Comparison of ENCODE assay signal across 17 cellular contexts in the genomic region with DNA sequence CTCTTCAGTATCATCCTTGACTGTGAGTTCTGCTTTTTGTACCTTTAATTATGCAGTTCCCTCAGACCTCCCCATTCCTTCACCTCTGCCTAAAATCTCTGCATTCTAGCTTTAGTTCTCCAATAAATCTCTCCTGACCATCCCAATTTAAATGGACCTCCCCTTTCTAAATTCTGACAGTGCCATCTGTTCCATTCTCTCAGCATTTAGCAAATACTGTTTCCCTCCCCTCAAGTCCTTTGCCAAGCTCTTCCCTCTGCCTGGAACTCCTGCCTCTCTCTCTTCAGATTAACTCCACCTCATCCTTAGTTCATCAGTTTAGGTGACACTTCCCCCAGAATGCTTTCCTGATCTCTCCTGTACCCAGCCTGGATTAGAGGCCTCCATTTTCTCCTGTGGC.
DNase-seq lines count a peak whose midpoint lies in the region; ATAC-seq and TF ChIP-seq lines count a peak whose summit lies in the region.
"Had no signal": no experiment of that assay in that cellular context is flagged by ENCODE, and none has a peak within 500 bp of the region (broad histone marks: within the 10 kb centered on the region; RNA-seq: fewer than 3 reads in every experiment).

No MANE protein-coding gene starts in this region.

- H3K9me3 Mint-ChIP-seq in activated naive CD8-positive, alpha-beta T cell treated with anti-CD3 and anti-CD28 coated beads, Interleukin-2, amount 50 U/mL, for 24 hours: no peaks in the 10 kb centered on the region

- H3K9me3 ChIP-seq in parathyroid adenoma (ENCODE audit: control insufficient read depth, low read length): no peaks in the 10 kb centered on the region
- H3K9me3 ChIP-seq: MG63, SJSA1 had no signal

- H3K27me3 Mint-ChIP-seq in activated naive CD8-positive, alpha-beta T cell treated with anti-CD3 and anti-CD28 coated beads, Interleukin-2, amount 50 U/mL, for 24 hours: peaks cover 2% of the 10 kb centered on the region

- H3K4me3 Mint-ChIP-seq in activated naive CD8-positive, alpha-beta T cell treated with anti-CD3 and anti-CD28 coated beads, Interleukin-2, amount 50 U/mL, for 24 hours: no peak overlapping the region
- H3K4me3 Mint-ChIP-seq: CD14-positive monocyte had no signal

- no peaks in the 10 kb centered on the region for H3K36me3 Mint-ChIP-seq in activated naive CD8-positive, alpha-beta T cell treated with anti-CD3 and anti-CD28 coated beads, Interleukin-2, amount 50 U/mL, for 24 hours (ENCODE audit: low read depth)
- H3K36me3 Mint-ChIP-seq: CD14-positive monocyte had no signal

- H3K27ac ChIP-seq in parathyroid adenoma: peak overlapping the region; percentile 37
- H3K27ac ChIP-seq: SJSA1 had no signal

- no peak overlapping the region for H3K9ac ChIP-seq in parathyroid adenoma

- TF ChIP-seq CTCF in parathyroid adenoma (IDR thresholded peaks at IDR 0.05): no peak

- H3K4me1 Mint-ChIP-seq in activated naive CD8-positive, alpha-beta T cell treated with anti-CD3 and anti-CD28 coated beads, Interleukin-2, amount 50 U/mL, for 24 hours: no peaks in the 10 kb centered on the region

- H3K4me3 ChIP-seq in parathyroid adenoma (ENCODE audit: low read depth, low read length): no peak overlapping the region
- H3K4me3 ChIP-seq: MG63, SJSA1 had no signal

- H3K79me2 ChIP-seq in parathyroid adenoma: no peaks in the 10 kb centered on the region

- peak overlapping the region; percentile 38 for H2AFZ ChIP-seq in parathyroid adenoma

- ATAC-seq in GM18519 (IDR thresholded peaks at IDR 0.05; ENCODE audit: low FRiP score, unreplicated experiment) (no peak), GM21737 (IDR thresholded peaks at IDR 0.05; ENCODE audit: unreplicated experiment) (no peak)
- no peak for ATAC-seq in activated naive CD8-positive, alpha-beta T cell treated with anti-CD3 and anti-CD28 coated beads, Interleukin-2, amount 50 U/mL, for 24 hours
- ATAC-seq: Right ventricle myocardium inferior had no signal

- peak; percentile 36 for DNase-seq in NCI-H2171 treated with DMSO at 0.1 percent for 48 hours (lab: John Stamatoyannopoulos, UW)
- no peak for DNase-seq in NCI-H2171 (lab: John Stamatoyannopoulos, UW)
- DNase-seq in NCI-H1694 (lab: John Stamatoyannopoulos, UW): peak; percentile 19
- peak; percentile 64 for DNase-seq in NCI-H446 treated with DMSO at 0.1 percent for 48 hours (lab: John Stamatoyannopoulos, UW)
- no peak for DNase-seq in activated naive CD8-positive, alpha-beta T cell treated with anti-CD3 and anti-CD28 coated beads, Interleukin-2, amount 50 U/mL, for 24 hours
- DNase-seq: DND-41, MG63, NCI-H1417, NCI-H187 treated with DMSO at 0.1 percent for 48 hours, NCI-H345, NCI-H524 treated with DMSO at 0.1 percent for 48 hours had no signal

- peaks cover 7% of the 10 kb centered on the region for H3K4me1 ChIP-seq in parathyroid adenoma

- H3K27ac Mint-ChIP-seq in activated naive CD8-positive, alpha-beta T cell treated with anti-CD3 and anti-CD28 coated beads, Interleukin-2, amount 50 U/mL, for 24 hours: no peak overlapping the region
- H3K27ac Mint-ChIP-seq: CD14-positive monocyte had no signal

- no peaks in the 10 kb centered on the region for H3K36me3 ChIP-seq in parathyroid adenoma (ENCODE audit: control insufficient read depth, insufficient read depth, low read length)
- H3K36me3 ChIP-seq: MG63, SJSA1 had no signal

- no peaks in the 10 kb centered on the region for H3K27me3 ChIP-seq in parathyroid adenoma (ENCODE audit: control insufficient read depth, insufficient read depth, low read length)
- H3K27me3 ChIP-seq: MG63, SJSA1 had no signal

- no peak overlapping the region for H3K4me2 ChIP-seq in parathyroid adenoma (ENCODE audit: low read length)

Comparison
In these comparisons a context has a peak if more than half of its experiments do, and no peak if none do; other contexts are left out.
1. DNase-seq: peak in NCI-H2171 treated with DMSO at 0.1 percent for 48 hours (single experiment), NCI-H1694 (single experiment) and NCI-H446 treated with DMSO at 0.1 percent for 48 hours (single experiment); none in NCI-H2171 (single experiment) and activated naive CD8-positive, alpha-beta T cell treated with anti-CD3 and anti-CD28 coated beads, Interleukin-2, amount 50 U/mL, for 24 hours (single experiment).